9 cellular contexts compared by ENCODE assay signal in the genomic region with DNA sequence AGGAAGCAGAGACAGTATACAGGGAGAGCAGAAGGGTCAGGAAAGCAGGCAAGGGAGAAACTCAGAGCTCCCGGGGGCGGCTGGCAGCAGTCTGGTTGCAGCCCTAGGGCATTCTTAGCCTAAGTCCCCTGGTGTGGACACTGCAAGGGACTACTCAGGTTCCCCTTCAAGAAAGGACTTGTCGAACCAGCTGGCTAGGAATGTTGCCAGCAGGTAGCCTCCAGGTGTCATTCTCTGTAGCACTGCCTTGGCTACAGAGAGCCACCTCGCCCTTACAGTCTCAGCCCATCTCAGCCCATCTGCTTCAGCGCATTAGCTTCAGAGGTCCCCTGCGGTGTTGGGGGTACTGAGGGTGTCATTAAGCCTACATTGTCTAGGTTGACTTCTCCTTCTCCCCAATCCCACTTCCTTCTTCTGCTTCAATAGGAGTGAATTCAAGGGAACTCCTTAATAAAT. TPM values are rescaled to one million over a fixed set of nuclear protein-coding genes. Genes with fewer than 3 reads are reported as not detected.
DNase-seq lines count a peak whose midpoint lies in the region; ATAC-seq, FAIRE-seq and TF ChIP-seq lines count a peak whose summit lies in the region.
"Had no signal": no experiment of that assay in that cellular context is flagged by ENCODE, and none has a peak within 500 bp of the region (broad histone marks: within the 10 kb centered on the region; RNA-seq: fewer than 3 reads in every experiment).

No MANE protein-coding gene starts in this region.

- RAD21 ChIA-PET in GM12878 (lab: Charles Lee; ENCODE audit: unreplicated experiment): interaction anchor here (1.1 to 2.0 kb wide), 4 partner anchors 12 to 32 kb away, joined by 5 to 16 read pairs (median 10); a partner anchor contains a TSS

- peak overlapping the region; percentile 55 for H4K91ac ChIP-seq in trophoblast cell (ENCODE audit: low read depth, low read length)

- H3K4me3 ChIP-seq in GM12878 (no peak overlapping the region), trophoblast cell (ENCODE audit: low read depth, low read length) (no peak overlapping the region)

- H3K36me3 ChIP-seq in GM12878 (ENCODE audit: control insufficient read depth in 2 of 2, insufficient read depth in 2 of 2, low read length in 1 of 2): no peaks in the 10 kb centered on the region
- H3K36me3 ChIP-seq in trophoblast cell (ENCODE audit: control insufficient read depth in 1 of 2, insufficient read depth in 2 of 2, low read length in 2 of 2): no peaks in the 10 kb centered on the region

- no peak overlapping the region for H3K23ac ChIP-seq in trophoblast cell (ENCODE audit: low read length)

- no peak overlapping the region for H3K18ac ChIP-seq in trophoblast cell (ENCODE audit: low read length)

- H4K20me1 ChIP-seq in GM12878 (ENCODE audit: control insufficient read depth, insufficient read depth): no peaks in the 10 kb centered on the region

- H3K14ac ChIP-seq in trophoblast cell (ENCODE audit: low read length): peak overlapping the region; percentile 53

- POLR2A ChIA-PET in GM12878 (lab: Charles Lee): interaction anchor here (0.9 to 3.0 kb wide), 4 partner anchors 13 to 32 kb away, joined by 3 to 10 read pairs (median 7); a partner anchor contains a TSS

- no peak overlapping the region for H2BK5ac ChIP-seq in trophoblast cell (ENCODE audit: low read depth, low read length, poor library complexity)

- no peak overlapping the region for H4K12ac ChIP-seq in trophoblast cell (ENCODE audit: low read depth, low read length)

- SMC1A ChIA-PET in GM12878 (lab: Charles Lee; ENCODE audit: uncharacterized antibody, unreplicated experiment): interaction anchor here (1.0 to 3.0 kb wide), 8 partner anchors 12 to 32 kb away, joined by 3 to 20 read pairs (median 5); a partner anchor contains a TSS

- CTCF ChIA-PET in GM12878 (lab: Yijun Ruan, JAX): interaction anchor here (0.8 to 2.6 kb wide), 3 partner anchors 11 to 32 kb away, joined by 4 to 15 read pairs (median 6); no protein-coding TSS in a partner anchor

- no peak for ATAC-seq in GM12878

- no peak for TF ChIP-seq CTCF in GM12878 (IDR thresholded peaks at IDR 0.05 in 2 of 3, conservative IDR thresholded peaks at IDR 0.05 in 1 of 3; ENCODE audit: control insufficient read depth in 2 of 3, extremely low read depth in 1 of 3, insufficient read depth in 1 of 3, low read depth in 3 of 3, low read length in 3 of 3)

- H3K4me1 ChIP-seq in GM12878 (ENCODE audit: control insufficient read depth, insufficient read depth, low read length) (peaks cover 33% of the 10 kb centered on the region), trophoblast cell (ENCODE audit: control insufficient read depth in 1 of 2, insufficient read depth in 2 of 2, low read length in 2 of 2) (peaks cover 14 to 16% of the 10 kb centered on the region in 2 experiments)

- H3K9ac ChIP-seq in GM12878 (ENCODE audit: control insufficient read depth, insufficient read depth, low read length) (no peak overlapping the region), trophoblast cell (ENCODE audit: low read length) (no peak overlapping the region)

- TF ChIP-seq POLR2A in GM12878 (IDR thresholded peaks at IDR 0.05; ENCODE audit: low read depth, low read length): no peak

- DNase-seq in NOMO-1 treated with DMSO at 0.1 percent for 48 hours (lab: John Stamatoyannopoulos, UW; ENCODE audit: unreplicated experiment) (peak; percentile 4), NOMO-1 treated with dmso at 0.1 percent for 144 hours (lab: John Stamatoyannopoulos, UW; ENCODE audit: unreplicated experiment) (no peak), NCI-H2171 (lab: John Stamatoyannopoulos, UW) (peak; percentile 70), GM12878 (ENCODE audit: low read depth, low spot score) (no peak), trophoblast cell (peak; percentile 97 to 98), urothelium cell line (ENCODE audit: low spot score) (no peak), frontal cortex (ENCODE audit: low spot score in 2 of 2) (no peak), NCI-H128 (lab: John Stamatoyannopoulos, UW; ENCODE audit: unreplicated experiment) (no peak)
- DNase-seq: C1 segment of cervical spinal cord had no signal

- intact Hi-C loops in GM12878 (cut with micrococcal nuclease; ENCODE audit: unreplicated experiment): no loop called here

- 88% methylated on average over 6 of the region's 6 CpGs for WGBS in GM12878 (ENCODE audit: insufficient coverage, insufficient replicate concordance, low lambda C conversion rate, missing lambda C conversion rate)
- no CpG with 5 or more reads among the region's 6 CpGs for WGBS in trophoblast cell (ENCODE audit: extremely low coverage, insufficient coverage, insufficient read length)

- in situ Hi-C loops in GM12878 (cut with MboI): no loop called here

- FAIRE-seq in GM12878 (lab: Jason Lieb, UNC) (peak; percentile 38), urothelium cell line (lab: Jason Lieb, UNC) (no peak), frontal cortex (lab: Jason Lieb, UNC) (no peak)

- peak overlapping the region; percentile 53 for H2BK120ac ChIP-seq in trophoblast cell (ENCODE audit: insufficient read depth, low read length, poor library complexity)

- H3K9me3 ChIP-seq in GM12878 (replicated peaks; ENCODE audit: control insufficient read depth, insufficient read depth, low read length) (no peaks in the 10 kb centered on the region), trophoblast cell (ENCODE audit: insufficient read depth, low read depth, low read length) (no peaks in the 10 kb centered on the region)

- H4K8ac ChIP-seq in trophoblast cell (ENCODE audit: low read depth, low read length): no peak overlapping the region

- H2BK12ac ChIP-seq in trophoblast cell (ENCODE audit: low read length): no peak overlapping the region

- H3K79me1 ChIP-seq in trophoblast cell (ENCODE audit: low read length): peaks cover 13% of the 10 kb centered on the region

- H3K4me2 ChIP-seq in GM12878 (ENCODE audit: control insufficient read depth, insufficient read depth) (peak overlapping the region; percentile 46), trophoblast cell (ENCODE audit: low read length) (peak overlapping the region; percentile 19)

- no peak overlapping the region for H3K4ac ChIP-seq in trophoblast cell (ENCODE audit: low read depth, low read length)

- no TSS peak for BruUV-seq in GM12878 (replicated peaks; lab: Mats Ljungman, UMichigan)

- H3K27ac ChIP-seq in GM12878 (ENCODE audit: control insufficient read depth, insufficient read depth) (no peak overlapping the region), trophoblast cell (ENCODE audit: low read depth, low read length) (peak overlapping the region; percentile 65)

- H3K79me2 ChIP-seq in GM12878 (ENCODE audit: control insufficient read depth, insufficient read depth, low read length) (no peaks in the 10 kb centered on the region), trophoblast cell (ENCODE audit: control insufficient read depth, insufficient read depth, low read length, poor library complexity) (no peaks in the 10 kb centered on the region)

- H2AK5ac ChIP-seq in trophoblast cell (ENCODE audit: low read length): peak overlapping the region; percentile 60

- TF ChIP-seq EP300 in GM12878 (IDR thresholded peaks at IDR 0.05; ENCODE audit: borderline replicate concordance in 1 of 2, control insufficient read depth in 1 of 2, low read depth in 2 of 2, low read length in 2 of 2): no peak

- TF ChIP-seq RAD21 in GM12878 (IDR thresholded peaks at IDR 0.05; ENCODE audit: insufficient read depth, low read depth, low read length): no peak

- H2AFZ ChIP-seq in GM12878 (ENCODE audit: control insufficient read depth, low read depth, low read length): peak overlapping the region; percentile 76
- no peak overlapping the region for H2AFZ ChIP-seq in trophoblast cell (ENCODE audit: insufficient read depth, low read length, poor library complexity)

- H3K27me3 ChIP-seq in GM12878 (replicated peaks in 1 of 2; ENCODE audit: control insufficient read depth in 2 of 2, insufficient read depth in 2 of 2, low read length in 1 of 2) (no peaks in the 10 kb centered on the region), trophoblast cell (ENCODE audit: insufficient read depth, low read length) (no peaks in the 10 kb centered on the region)

RNA-seq across cellular contexts. Expression of a gene that starts 11.3 kb away (rescaled TPM):
- total RNA-seq in GM12878 (2013; cell fraction: nucleolus; rRNA removed): 67.1 and 76.3 TPM in 2 replicates
- total RNA-seq in GM12878 (2014; rRNA removed) (3,507 and 4,221 TPM in 2 replicates), GM12878 (2014; rRNA removed; fragmentation: Illumina TruSeq; extraction: Trizol) (4,753 and 4,822 TPM in 2 replicates), GM12878 (2021) (2,058 and 2,139 TPM in 2 replicates), frontal cortex (5,126 TPM)
- 6,013 TPM for polyA plus RNA-seq in GM12878 (2011; ENCODE audit: low read depth)
- polyA plus RNA-seq in GM12878 (2011; rRNA removed) (1,406 and 1,750 TPM in 2 replicates), GM12878 (2014; fragmentation: Illumina TruSeq; extraction: Trizol) (3,467 and 4,619 TPM in 2 replicates), GM12878 (2014; fragmentation: Nextera tagmentation; extraction: Ambion mirVana) (1,000 to 10,000 TPM; 2,817 to 3,116 TPM), GM12878 (2014; rRNA removed) (3,894 and 4,860 TPM in 2 replicates), GM12878 (2016; fragmentation: Nextera tagmentation; extraction: Ambion mirVana) (1,000 to 10,000 TPM; 3,322 to 3,441 TPM)
- polyA plus RNA-seq in GM12878 (2011; cell fraction: cytosol; rRNA removed): 3,271 and 3,283 TPM in 2 replicates
- 1,725 and 2,378 TPM in 2 replicates for polyA plus RNA-seq in GM12878 (2011; cell fraction: nucleus; rRNA removed)
- 2,269 and 3,344 TPM in 2 replicates for polyA plus RNA-seq in GM12878 (2012)
- polyA minus RNA-seq in GM12878 (2011; rRNA and poly(A)+ RNA removed): 292 and 578 TPM in 2 replicates
- polyA minus RNA-seq in GM12878 (2011; cell fraction: cytosol; rRNA and poly(A)+ RNA removed): 348 and 356 TPM in 2 replicates
- polyA minus RNA-seq in GM12878 (2011; cell fraction: nucleus; rRNA and poly(A)+ RNA removed): 66.1 and 66.3 TPM in 2 replicates
- 2,539 and 2,657 TPM in 2 replicates for polyA plus RNA-seq in trophoblast cell (2013)

RNA-seq across cellular contexts. Expression of a gene that starts 13.3 kb away (rescaled TPM):
- total RNA-seq in GM12878 (2013; cell fraction: nucleolus; rRNA removed): 17.5 and 20.8 TPM in 2 replicates
- 7.6 and 9.8 TPM in 2 replicates for total RNA-seq in GM12878 (2014; rRNA removed)
- 4.7 and 5.1 TPM in 2 replicates for total RNA-seq in GM12878 (2014; rRNA removed; fragmentation: Illumina TruSeq; extraction: Trizol)
- 5.0 and 5.7 TPM in 2 replicates for total RNA-seq in GM12878 (2021)
- 0.21 TPM for polyA plus RNA-seq in GM12878 (2011; ENCODE audit: low read depth)
- polyA plus RNA-seq in GM12878 (2011; rRNA removed): 1.9 and 2.0 TPM in 2 replicates
- polyA plus RNA-seq in GM12878 (2011; cell fraction: cytosol; rRNA removed): 1.8 and 2.0 TPM in 2 replicates
- polyA plus RNA-seq in GM12878 (2011; cell fraction: nucleus; rRNA removed): 3.2 and 3.3 TPM in 2 replicates
- polyA plus RNA-seq in GM12878 (2012): 0.39 and 0.49 TPM in 2 replicates
- 5.2 and 5.3 TPM in 2 replicates for polyA plus RNA-seq in GM12878 (2014; fragmentation: Illumina TruSeq; extraction: Trizol)
- 1 to 10 TPM; 1.4 to 2.3 TPM for polyA plus RNA-seq in GM12878 (2014; fragmentation: Nextera tagmentation; extraction: Ambion mirVana)
- polyA plus RNA-seq in GM12878 (2014; rRNA removed): 6.1 and 6.6 TPM in 2 replicates
- polyA plus RNA-seq in GM12878 (2016; fragmentation: Nextera tagmentation; extraction: Ambion mirVana): 1 to 10 TPM; 3.0 to 3.1 TPM
- polyA minus RNA-seq in GM12878 (2011; rRNA and poly(A)+ RNA removed): 3.1 TPM in 2 replicates
- polyA minus RNA-seq in GM12878 (2011; cell fraction: cytosol; rRNA and poly(A)+ RNA removed): 1.4 TPM in 1 of 2 replicates, not detected in the other
- polyA minus RNA-seq in GM12878 (2011; cell fraction: nucleus; rRNA and poly(A)+ RNA removed): 3.4 and 3.9 TPM in 2 replicates
- 10.7 and 12.4 TPM in 2 replicates for polyA plus RNA-seq in trophoblast cell (2013)
- total RNA-seq in frontal cortex: 0.41 TPM

Comparison
In these comparisons a context has a peak if more than half of its experiments do, and no peak if none do; other contexts are left out.
1. DNase-seq: peak in NOMO-1 treated with DMSO at 0.1 percent for 48 hours (single experiment), NCI-H2171 (single experiment) and trophoblast cell (2 of 2); none in NOMO-1 treated with dmso at 0.1 percent for 144 hours (single experiment), GM12878 (single experiment), urothelium cell line (single experiment), frontal cortex (0 of 2) and NCI-H128 (single experiment).